In the genomic region with DNA sequence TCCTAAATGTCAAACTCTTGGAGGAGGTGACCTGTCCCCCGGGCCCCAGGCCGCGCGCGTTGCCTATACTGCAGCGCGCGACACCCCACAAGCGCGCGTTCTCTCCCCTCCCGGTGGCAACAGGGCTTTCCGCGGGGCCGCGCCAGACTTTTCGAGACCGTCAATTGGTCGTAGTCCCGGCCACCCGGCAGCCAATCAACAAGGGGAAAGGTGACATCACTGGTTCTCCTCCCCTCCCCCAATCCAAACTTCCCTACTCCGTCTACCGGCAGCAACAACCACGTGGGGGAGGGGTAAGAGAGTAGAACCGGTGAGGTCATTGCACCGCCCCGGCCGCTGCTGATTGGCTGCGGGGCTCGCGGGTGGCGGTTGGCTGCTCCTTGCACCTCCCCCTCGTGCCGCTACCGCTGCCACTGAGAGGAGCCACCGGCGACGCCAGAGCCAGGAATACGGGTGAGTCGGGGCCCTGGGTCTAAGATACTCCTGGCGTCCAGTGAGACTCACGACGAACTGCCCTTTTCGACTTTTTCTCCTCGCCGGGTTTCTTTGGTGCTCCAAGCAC, we compare ENCODE assay signal across 8 cellular contexts. TPM values are rescaled to one million over a fixed set of nuclear protein-coding genes. Genes with fewer than 3 reads are reported as not detected.
DNase-seq lines count a peak whose midpoint lies in the region; ATAC-seq and TF ChIP-seq lines count a peak whose summit lies in the region.

No MANE protein-coding gene starts in this region.

- H3K9me3 ChIP-seq in OCI-LY1 (ENCODE audit: low read length), result no peaks in the 10 kb centered on the region
- no peaks in the 10 kb centered on the region for H3K9me3 ChIP-seq in esophagus (ENCODE audit: control insufficient read depth in 2 of 2, insufficient read depth in 1 of 2, low read depth in 1 of 2, low read length in 1 of 2)

- H3K27ac ChIP-seq in OCI-LY1 (ENCODE audit: low read depth, low read length, poor library complexity, severe bottlenecking), result peak overlapping the region; percentile 92
- peak overlapping the region; percentile 98 to 99 for H3K27ac ChIP-seq in esophagus (ENCODE audit: low read depth in 2 of 2, low read length in 1 of 2)

- DNase-seq in DMS 273 treated with DMSO at 0.1 percent for 48 hours (lab: John Stamatoyannopoulos, UW) (peak; percentile 98), HuH-7 (ENCODE audit: low spot score) (peak; percentile 97), activated T-cell treated with anti-CD3 and anti-CD28 coated beads for 24 hours (ENCODE audit: low read depth) (peak; percentile 99), mucosa of gallbladder (ENCODE audit: low spot score) (peak; percentile 100)
- DNase-seq in stimulated activated CD8-positive, alpha-beta memory T cell treated with anti-CD3 and anti-CD28 coated beads, Interleukin-4, amount 100 ng/mL, for 24 hours (ENCODE audit: low read depth), result peak; percentile 94

- no peaks in the 10 kb centered on the region for H3K9me2 ChIP-seq in OCI-LY1 (ENCODE audit: low read depth, low read length)

- peaks cover 30% of the 10 kb centered on the region for H3K4me1 ChIP-seq in OCI-LY1 (ENCODE audit: insufficient read depth, low read length, severe bottlenecking)
- peaks cover 8 to 19% of the 10 kb centered on the region in 2 donors for H3K4me1 ChIP-seq in esophagus (ENCODE audit: control insufficient read depth in 2 of 2, insufficient read depth in 2 of 2, low read length in 1 of 2)

- H3K4me3 ChIP-seq in OCI-LY1 (ENCODE audit: low read depth, low read length, poor library complexity, severe bottlenecking) (peak overlapping the region; percentile 81), esophagus (ENCODE audit: low read depth in 1 of 2, low read length in 2 of 2) (peak overlapping the region; percentile 52 to 82)

- H2AFZ ChIP-seq in OCI-LY1 (ENCODE audit: low read length), result 0 out of 2 replicates have a peak overlapping the region, but pooled peaks have one; percentile 68

- peak overlapping the region; percentile 93 for H3K9ac ChIP-seq in OCI-LY1 (ENCODE audit: low read length)

- peak overlapping the region; percentile 96 for H3K4me2 ChIP-seq in OCI-LY1 (ENCODE audit: low read length)

- no peaks in the 10 kb centered on the region for H3K36me3 ChIP-seq in OCI-LY1 (ENCODE audit: insufficient read depth, low read length)
- peaks cover 0 to 16% of the 10 kb centered on the region in 2 donors for H3K36me3 ChIP-seq in esophagus (ENCODE audit: control insufficient read depth in 2 of 2, insufficient read depth in 2 of 2, low read length in 1 of 2)

- ATAC-seq in GM21528 (IDR thresholded peaks at IDR 0.05; ENCODE audit: low FRiP score, unreplicated experiment), result peak; percentile 62

- 0% methylated on average over 46 of the region's 46 CpGs for WGBS in esophagus, 2 donors

- no peaks in the 10 kb centered on the region for H3K79me2 ChIP-seq in OCI-LY1 (ENCODE audit: insufficient read depth, low read length)

- no peaks in the 10 kb centered on the region for H3F3A ChIP-seq in OCI-LY1 (ENCODE audit: insufficient read depth, low read length)

- no peak for TF ChIP-seq CTCF in OCI-LY1 (IDR thresholded peaks at IDR 0.05; ENCODE audit: low read length)

- H4K20me1 ChIP-seq in OCI-LY1 (ENCODE audit: insufficient read depth, low read length), result no peaks in the 10 kb centered on the region

- H3K27me3 ChIP-seq in OCI-LY1 (ENCODE audit: insufficient read depth, low read length), result no peaks in the 10 kb centered on the region
- no peaks in the 10 kb centered on the region for H3K27me3 ChIP-seq in esophagus (ENCODE audit: control insufficient read depth in 1 of 2, insufficient read depth in 2 of 2, low read length in 2 of 2)

RNA-seq across cellular contexts. Expression of a gene that starts 0.8 kb away (rescaled TPM):
- polyA plus RNA-seq in esophagus, result 10 to 100 TPM; 20.6 to 35.2 TPM
- total RNA-seq in mucosa of gallbladder, result 93.4 TPM

RNA-seq across cellular contexts. Expression of a gene that starts 13.3 kb away (rescaled TPM):
- polyA plus RNA-seq in esophagus, result 10 to 100 TPM; 19.5 to 29.6 TPM
- 68.3 TPM for total RNA-seq in mucosa of gallbladder

RNA-seq across cellular contexts. Expression of a gene that starts 25.8 kb away (rescaled TPM):
- 10 to 100 TPM; 32.9 TPM for polyA plus RNA-seq in esophagus
- 49.8 TPM for total RNA-seq in mucosa of gallbladder

RNA-seq across cellular contexts. Expression of a gene that starts 33.7 kb away (rescaled TPM):
- 1 to 10 TPM in 1 of 2 donors, under 1 TPM in 1; 0.81 to 1.1 TPM for polyA plus RNA-seq in esophagus
- 0.75 TPM for total RNA-seq in mucosa of gallbladder

RNA-seq across cellular contexts. Expression of a gene that starts 34.2 kb away (rescaled TPM):
- 10 to 100 TPM; 35.7 to 38.1 TPM for polyA plus RNA-seq in esophagus
- total RNA-seq in mucosa of gallbladder, result 28.6 TPM

Comparison
In these comparisons a context has a peak if more than half of its experiments do, and no peak if none do; other contexts are left out.
1. Peak in every context shown above with its lines: DNase-seq, ATAC-seq, H3K4me3 ChIP-seq and H3K27ac ChIP-seq.